ENCODE assay signal across 27 cellular contexts in the genomic region with DNA sequence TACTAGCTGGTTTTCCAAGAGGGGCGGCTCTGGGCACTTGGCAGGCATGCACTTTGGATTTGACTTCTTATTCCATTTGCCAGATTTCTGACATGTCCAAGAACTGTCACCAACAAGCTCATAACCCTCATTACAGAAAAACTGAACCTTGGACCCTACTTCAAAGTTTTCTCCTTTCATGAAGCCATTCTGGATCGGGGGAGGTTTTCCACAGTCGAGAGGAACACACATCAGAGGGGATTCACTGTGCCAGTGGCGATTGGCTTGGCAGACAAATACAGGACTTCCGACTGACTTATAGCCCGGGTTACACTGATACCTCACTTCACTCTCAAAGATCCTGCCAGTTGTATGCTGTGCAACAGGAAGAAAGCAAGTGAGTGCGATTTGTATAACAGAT.
"Had no signal": no experiment of that assay in that cellular context is flagged by ENCODE, and none has a peak within 500 bp of the region (broad histone marks: within the 10 kb centered on the region; RNA-seq: fewer than 3 reads in every experiment).

No MANE protein-coding gene starts in this region.

- H3K27ac ChIP-seq: stomach, suprapubic skin, testis, thoracic aorta, thyroid gland, tibial artery, tibial nerve, transverse colon, upper lobe of left lung, upper lobe of right lung, uterus, vagina had no signal

- H3K4me1 ChIP-seq: stomach, suprapubic skin, testis, thyroid gland, tibial artery, tibial nerve, transverse colon, upper lobe of left lung, upper lobe of right lung, uterus, vagina had no signal

- FAIRE-seq: urothelium cell line had no signal

- ATAC-seq: stimulated activated effector memory CD8-positive, alpha-beta T cell treated with anti-CD3 and anti-CD28 coated beads, Interleukin-12 subunit alpha, Interleukin-12 subunit beta, amount 100 ng/mL, for 72 hours; stimulated activated memory B cell treated with anti-CD40 and anti-IgM and Interleukin-4, amounts not matched to agents 10 μg/mL and 1 μg/mL and 100 μg/mL, for 72 hours; stimulated activated naive B cell treated with anti-CD40 and anti-IgM and Interleukin-4, amounts not matched to agents 10 μg/mL and 1 μg/mL and 100 μg/mL, for 72 hours; stimulated activated naive CD8-positive, alpha-beta T cell treated with anti-CD3 and anti-CD28 coated beads, Interleukin-15, amount 100 ng/mL, for 72 hours; stimulated activated naive CD8-positive, alpha-beta T cell treated with anti-CD3 and anti-CD28 coated beads, Interleukin-15, Interleukin-2, amounts not matched to agents 100 U/mL and 50 U/mL, for 24 hours; upper lobe of right lung had no signal

- DNase-seq: stimulated activated CD4-positive, alpha-beta T cell treated with anti-CD3 and anti-CD28 coated beads, Interleukin-2, amount 100 ng/mL, for 48 hours; stimulated activated CD4-positive, alpha-beta T cell treated with anti-CD3 and anti-CD28 coated beads, Interleukin-4, amount 100 ng/mL, for 1 hour; stimulated activated CD4-positive, alpha-beta T cell treated with anti-CD3 and anti-CD28 coated beads, Interleukin-4, amount 100 ng/mL, for 24 hours; stimulated activated CD4-positive, alpha-beta T cell treated with anti-CD3 and anti-CD28 coated beads, Interleukin-4, amount 100 ng/mL, for 4 hours; stimulated activated CD8-positive, alpha-beta memory T cell treated with anti-CD3 and anti-CD28 coated beads, Interleukin-4, amount 100 ng/mL, for 48 hours; stimulated activated naive B cell treated with anti-CD40 and anti-IgM and Interleukin-4, amounts not matched to agents 10 μg/mL and 1 μg/mL and 100 μg/mL, for 72 hours; stimulated activated naive CD4-positive, alpha-beta T cell; stimulated activated naive CD4-positive, alpha-beta T cell treated with Interleukin-2 at 50 U/mL for 16 hours; stimulated activated naive CD8-positive, alpha-beta T cell treated with anti-CD3 and anti-CD28 coated beads, Interleukin-15, amount 100 ng/mL, for 72 hours; stimulated activated naive CD8-positive, alpha-beta T cell treated with anti-CD3 and anti-CD28 coated beads, Interleukin-15, Interleukin-2, amounts not matched to agents 100 U/mL and 50 U/mL, for 24 hours; stomach; substantia nigra; testis; thyroid gland; tibial artery; transverse colon; trophoblast cell; upper lobe of left lung; upper lobe of right lung; uterus had no signal

- H3K4me3 ChIP-seq: stomach, suprapubic skin, testis, thoracic aorta, thyroid gland, tibial artery, tibial nerve, transverse colon, upper lobe of left lung, upper lobe of right lung, uterus, vagina had no signal

- H3K9me3 ChIP-seq: stomach, suprapubic skin, testis, thoracic aorta, thyroid gland, tibial artery, tibial nerve, transverse colon, upper lobe of left lung, upper lobe of right lung, uterus, vagina had no signal

- H3K27me3 ChIP-seq: stomach, testis, thyroid gland, tibial artery, tibial nerve, transverse colon, upper lobe of left lung, upper lobe of right lung, uterus, vagina had no signal

- H3K36me3 ChIP-seq: suprapubic skin, thyroid gland, transverse colon, upper lobe of left lung, uterus, vagina had no signal
